28 cellular contexts compared by ENCODE assay signal in the genomic region with DNA sequence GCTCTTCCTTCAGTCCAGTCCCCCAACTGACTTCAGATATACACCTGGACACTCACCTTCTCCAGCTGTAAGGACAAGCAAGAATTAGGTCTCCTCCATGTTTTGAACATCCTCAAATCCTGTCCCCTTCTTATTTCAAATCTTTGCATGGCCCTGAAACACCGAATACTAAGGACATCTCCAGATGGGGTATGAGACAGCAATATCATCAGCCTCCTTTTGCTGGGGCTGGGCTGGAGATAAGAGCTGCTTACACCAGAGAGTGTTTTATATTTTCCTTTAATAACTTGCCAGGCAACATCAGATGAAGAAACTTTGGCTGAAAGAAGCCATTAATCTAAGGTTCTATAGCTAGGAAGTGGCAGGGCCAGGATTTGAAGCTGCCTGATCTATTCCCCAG.
"Had no signal": no experiment of that assay in that cellular context is flagged by ENCODE, and none has a peak within 500 bp of the region (broad histone marks: within the 10 kb centered on the region; RNA-seq: fewer than 3 reads in every experiment).

No MANE protein-coding gene starts in this region.

- H3K9me3 ChIP-seq: adrenal gland had no signal

- DNase-seq: activated B cell treated with CpG ODN at 0.5 μM for 24 hours; activated CD4-positive, alpha-beta T cell treated with anti-CD3 and anti-CD28 coated beads for 48 hours; activated CD4-positive, alpha-beta T cell treated with anti-CD3 and anti-CD28 coated beads, Interleukin-2, amount 50 U/mL, for 1 hour; activated CD4-positive, alpha-beta T cell treated with anti-CD3 and anti-CD28 coated beads, Interleukin-2, amount 50 U/mL, for 48 hours; activated CD8-positive, alpha-beta memory T cell treated with anti-CD3 and anti-CD28 coated beads for 24 hours; activated CD8-positive, alpha-beta T cell treated with anti-CD3 and anti-CD28 coated beads for 36 hours; activated effector memory CD4-positive, alpha-beta T cell treated with anti-CD3 and anti-CD28 coated beads, Interleukin-2, amount 50 U/mL, for 16 hours; activated naive CD4-positive, alpha-beta T cell treated with anti-CD3 and anti-CD28 coated beads for 36 hours; activated naive CD8-positive, alpha-beta T cell treated with anti-CD3 and anti-CD28 coated beads for 36 hours; activated naive CD8-positive, alpha-beta T cell treated with anti-CD3 and anti-CD28 coated beads, Interleukin-2, amount 50 U/mL, for 24 hours; activated T-cell treated with anti-CD3 and anti-CD28 coated beads, Interleukin-2, amount 50 U/mL, for 4 hours; adrenal gland; amygdala; brain microvascular endothelial cell; effector CD8-positive, alpha-beta T cell; foreskin fibroblast; head of caudate nucleus; T-helper 2 cell; WERI-Rb-1 had no signal

- H3K27me3 ChIP-seq: adrenal gland, brain microvascular endothelial cell had no signal

- FAIRE-seq: astrocyte, bronchial epithelial cell, colon, endometrium, endothelial cell of umbilical vein, frontal cortex had no signal

- H3K27ac ChIP-seq: adrenal gland, brain microvascular endothelial cell, epithelial cell of prostate, WERI-Rb-1 had no signal

- H3K36me3 ChIP-seq: adrenal gland, brain microvascular endothelial cell, WERI-Rb-1 had no signal

- H3K4me3 ChIP-seq: adrenal gland had no signal

- ATAC-seq: activated CD4-positive, CD25-positive, alpha-beta regulatory T cell treated with anti-CD3 and anti-CD28 coated beads, Interleukin-2, amount 50 U/mL, for 24 hours; activated CD8-positive, alpha-beta T cell treated with anti-CD3 and anti-CD28 coated beads for 36 hours; activated naive CD8-positive, alpha-beta T cell treated with anti-CD3 and anti-CD28 coated beads, Interleukin-2, amount 50 U/mL, for 24 hours; activated T-cell treated with anti-CD3 and anti-CD28 coated beads, Interleukin-2, amount 50 U/mL, for 4 hours; esophagus mucosa had no signal
